Comparison of ENCODE assay signal across 9 cellular contexts in the genomic region with DNA sequence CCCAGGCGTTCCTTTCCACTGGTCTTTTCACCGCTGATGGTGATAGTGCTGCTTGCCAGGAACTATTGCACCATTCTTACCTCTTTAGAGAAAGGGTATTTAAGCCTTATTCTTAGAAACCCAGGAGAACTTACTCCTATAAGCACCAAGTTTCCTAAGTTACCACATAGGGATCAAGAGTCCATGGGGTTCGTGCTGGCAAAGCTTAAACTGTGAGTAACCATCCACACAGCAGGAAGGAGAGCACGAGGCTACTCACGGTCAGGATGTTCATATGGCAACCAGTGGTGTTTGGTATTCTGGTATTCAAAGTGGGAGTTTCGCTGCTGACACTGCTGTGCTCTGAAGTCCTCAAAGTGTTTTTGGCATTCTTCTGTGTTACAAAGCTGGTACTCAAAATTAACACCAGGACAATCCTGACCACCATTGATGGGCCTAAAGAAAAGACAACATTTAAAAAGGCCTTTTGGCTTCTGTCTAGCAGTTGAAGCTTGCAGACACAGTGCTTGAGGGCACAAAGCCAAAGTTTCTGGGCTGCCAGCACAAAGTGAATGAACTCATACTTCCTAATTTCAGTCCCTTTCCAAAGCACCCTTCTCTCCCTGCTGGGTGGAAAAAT.
A peak's percentile ranks its signal among the peaks of the same experiment; 100 is the strongest.
DNase-seq lines count a peak whose midpoint lies in the region; ATAC-seq and TF ChIP-seq lines count a peak whose summit lies in the region.
"Had no signal": no experiment of that assay in that cellular context is flagged by ENCODE, and none has a peak within 500 bp of the region (broad histone marks: within the 10 kb centered on the region; RNA-seq: fewer than 3 reads in every experiment).

No MANE protein-coding gene starts in this region.

- TF ChIP-seq CTCF in BE2C (IDR thresholded peaks at IDR 0.05; ENCODE audit: low read depth, low read length) (no peak), fibroblast of the aortic adventitia (IDR thresholded peaks at IDR 0.05; ENCODE audit: insufficient read depth, low read length) (no peak)

- H3K36me3 ChIP-seq in BE2C: peaks cover 7% of the 10 kb centered on the region
- H3K36me3 ChIP-seq: Peyer's patch had no signal

- H3K4me3 ChIP-seq in BE2C (ENCODE audit: low read depth, low read length): no peak overlapping the region
- H3K4me3 ChIP-seq in fibroblast of the aortic adventitia (ENCODE audit: low read depth, low read length): no peak overlapping the region
- H3K4me3 ChIP-seq: Peyer's patch had no signal

- H3K9me3 Mint-ChIP-seq in activated CD4-positive, alpha-beta memory T cell treated with anti-CD3 and anti-CD28 coated beads for 36 hours: no peaks in the 10 kb centered on the region

- H3K36me3 Mint-ChIP-seq in activated CD4-positive, alpha-beta memory T cell treated with anti-CD3 and anti-CD28 coated beads for 36 hours: no peaks in the 10 kb centered on the region

- ATAC-seq in GM18502 (IDR thresholded peaks at IDR 0.05; ENCODE audit: poor library complexity, unreplicated experiment): no peak
- ATAC-seq in GM21717 (IDR thresholded peaks at IDR 0.05; ENCODE audit: unreplicated experiment): no peak

- H3K4me1 ChIP-seq in BE2C: peaks cover 13% of the 10 kb centered on the region
- H3K4me1 ChIP-seq: Peyer's patch had no signal

- H3K27ac Mint-ChIP-seq in activated CD4-positive, alpha-beta memory T cell treated with anti-CD3 and anti-CD28 coated beads for 36 hours: no peak overlapping the region

- DNase-seq in BE2C (peak; percentile 40), RPMI7951 (ENCODE audit: low read depth) (peak; percentile 85), fibroblast of the aortic adventitia (ENCODE audit: low read depth) (peak; percentile 96), non-pigmented ciliary epithelial cell (ENCODE audit: low read depth) (peak; percentile 82), NCI-H526 treated with DMSO at 0.1 percent for 48 hours (lab: John Stamatoyannopoulos, UW) (no peak)
- DNase-seq in activated CD4-positive, alpha-beta memory T cell treated with anti-CD3 and anti-CD28 coated beads for 36 hours: no peak

- H3K27me3 Mint-ChIP-seq in activated CD4-positive, alpha-beta memory T cell treated with anti-CD3 and anti-CD28 coated beads for 36 hours: peaks cover 2% of the 10 kb centered on the region

- CTCF ChIA-PET in activated CD4-positive, alpha-beta memory T cell treated with anti-CD3 and anti-CD28 coated beads for 36 hours (lab: Charles Lee): interaction anchor here (0.6 to 2.4 kb wide), 4 partner anchors 8 to 16 kb away, joined by 3 to 8 read pairs (median 5); no protein-coding TSS in a partner anchor

- H3K4me3 Mint-ChIP-seq in activated CD4-positive, alpha-beta memory T cell treated with anti-CD3 and anti-CD28 coated beads for 36 hours: no peak overlapping the region

- POLR2A ChIA-PET in activated CD4-positive, alpha-beta memory T cell treated with anti-CD3 and anti-CD28 coated beads for 36 hours (lab: Charles Lee): no interaction called here

- intact Hi-C loops in activated CD4-positive, alpha-beta memory T cell treated with anti-CD3 and anti-CD28 coated beads for 36 hours (cut with micrococcal nuclease): no loop called here

- no peaks in the 10 kb centered on the region for H3K27me3 ChIP-seq in BE2C
- H3K27me3 ChIP-seq: Peyer's patch had no signal

- H3K9me3 ChIP-seq in BE2C: no peaks in the 10 kb centered on the region
- H3K9me3 ChIP-seq: Peyer's patch had no signal

- no peaks in the 10 kb centered on the region for H3K4me1 Mint-ChIP-seq in activated CD4-positive, alpha-beta memory T cell treated with anti-CD3 and anti-CD28 coated beads for 36 hours (ENCODE audit: low read depth)

Comparison
In these comparisons a context has a peak if more than half of its experiments do, and no peak if none do; other contexts are left out.
1. DNase-seq: peak in BE2C (single experiment), RPMI7951 (single experiment), fibroblast of the aortic adventitia (single experiment) and non-pigmented ciliary epithelial cell (single experiment); none in activated CD4-positive, alpha-beta memory T cell treated with anti-CD3 and anti-CD28 coated beads for 36 hours (single experiment) and NCI-H526 treated with DMSO at 0.1 percent for 48 hours (single experiment).